ENCODE assay signal across 8 cellular contexts in the genomic region with DNA sequence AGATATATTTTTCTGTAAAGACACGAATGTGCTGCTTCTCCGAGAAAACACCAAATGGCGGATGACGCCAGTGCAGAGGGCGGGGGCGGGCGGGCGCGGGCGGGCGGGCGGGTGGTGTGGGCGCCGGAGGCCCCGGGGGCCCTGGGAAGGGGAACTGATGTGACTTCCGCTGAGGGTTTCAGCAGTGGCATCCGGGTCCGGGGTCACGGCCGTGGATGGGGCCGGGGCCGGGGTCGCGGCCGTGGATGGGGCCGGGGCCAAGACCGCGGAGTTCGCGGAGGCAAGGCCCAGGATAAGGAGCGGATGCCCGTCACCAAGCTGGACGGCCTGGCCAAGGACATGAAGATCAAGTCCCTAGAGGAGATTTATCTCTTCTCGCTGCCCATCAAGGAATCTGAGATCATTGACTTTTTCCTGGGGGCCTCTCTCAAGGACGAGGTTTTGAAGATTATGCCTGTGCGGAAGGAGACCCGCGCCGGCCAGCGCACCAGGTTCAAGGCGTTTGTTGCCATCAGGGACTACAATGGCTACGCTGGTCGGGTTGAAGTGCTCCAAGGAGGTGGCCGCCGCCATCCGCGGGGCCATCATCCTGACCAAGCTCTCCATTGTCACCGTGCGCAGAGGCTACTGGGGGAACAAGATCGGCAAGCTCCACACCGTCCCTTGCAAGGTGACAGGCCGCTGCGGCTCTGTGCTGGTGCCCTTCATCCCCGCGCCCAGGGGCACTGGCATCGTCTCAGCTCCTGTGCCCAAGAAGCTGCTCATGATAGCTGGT. TPM values are rescaled to one million over a fixed set of nuclear protein-coding genes. Genes with fewer than 3 reads are reported as not detected.
DNase-seq lines count a peak whose midpoint lies in the region; ATAC-seq, FAIRE-seq and TF ChIP-seq lines count a peak whose summit lies in the region.

No MANE protein-coding gene starts in this region.

- peak overlapping the region; percentile 72 for H3K4me2 ChIP-seq in osteoblast (ENCODE audit: insufficient read depth, low read length)

- peak overlapping the region; percentile 58 for H3K4me3 ChIP-seq in fibroblast of the aortic adventitia (ENCODE audit: low read depth, low read length)
- H3K4me3 ChIP-seq in osteoblast (ENCODE audit: insufficient read depth, low read length): peak overlapping the region; percentile 72

- no peaks in the 10 kb centered on the region for H3K27me3 ChIP-seq in osteoblast (ENCODE audit: insufficient read depth, low read length)

- H3K27ac ChIP-seq in osteoblast (ENCODE audit: low read depth, low read length): peak overlapping the region; percentile 63

- no peaks in the 10 kb centered on the region for H3K79me2 ChIP-seq in osteoblast (ENCODE audit: insufficient read depth, low read length)

- peak; percentile 68 for DNase-seq in ELF-1 (ENCODE audit: low read depth, low spot score)
- DNase-seq in NCI-H1105 treated with DMSO at 0.1 percent for 48 hours (lab: John Stamatoyannopoulos, UW): peak; percentile 50
- peak; percentile 49 to 66 for DNase-seq in activated T-cell treated with anti-CD3 and anti-CD28 coated beads, Interleukin-2, amount 50 U/mL, for 48 hours
- peak; percentile 34 for DNase-seq in fibroblast of the aortic adventitia (ENCODE audit: low read depth)
- DNase-seq in osteoblast (ENCODE audit: insufficient read length, low spot score, missing footprints): no peak
- no peak for DNase-seq in superior temporal gyrus (ENCODE audit: extremely low spot score)
- DNase-seq in RCC 7860 (ENCODE audit: low spot score): no peak

- H3K36me3 ChIP-seq in osteoblast (ENCODE audit: insufficient read depth, low read length): no peaks in the 10 kb centered on the region

- no peaks in the 10 kb centered on the region for H3K4me1 ChIP-seq in osteoblast (ENCODE audit: insufficient read depth, low read length)

- H2AFZ ChIP-seq in osteoblast (ENCODE audit: low read length): peak overlapping the region; percentile 83

- no peak for FAIRE-seq in RCC 7860 (lab: Jason Lieb, UNC)

- no peak for TF ChIP-seq CTCF in fibroblast of the aortic adventitia (IDR thresholded peaks at IDR 0.05; ENCODE audit: insufficient read depth, low read length)
- no peak for TF ChIP-seq CTCF in osteoblast (IDR thresholded peaks at IDR 0.05; ENCODE audit: extremely low read depth, low read depth, low read length)

- peak; percentile 74 for ATAC-seq in GM21576 (IDR thresholded peaks at IDR 0.05; ENCODE audit: unreplicated experiment)

- no peaks in the 10 kb centered on the region for H3K9me3 ChIP-seq in osteoblast (ENCODE audit: low read depth, low read length)

- H4K20me1 ChIP-seq in osteoblast (ENCODE audit: insufficient read depth, low read length): no peaks in the 10 kb centered on the region

RNA-seq across cellular contexts. Expression of a gene that starts 20.3 kb away (rescaled TPM):
- total RNA-seq in fibroblast of the aortic adventitia (ENCODE audit: low replicate concordance) (2.9 and 116 TPM in 2 replicates), osteoblast (2.5 and 2.7 TPM in 2 replicates)

RNA-seq across cellular contexts. Expression of a gene that starts 41.2 kb away (rescaled TPM):
- total RNA-seq in fibroblast of the aortic adventitia (ENCODE audit: low replicate concordance) (34.8 and 48.0 TPM in 2 replicates), osteoblast (23.6 and 25.7 TPM in 2 replicates)

Comparison
In these comparisons a context has a peak if more than half of its experiments do, and no peak if none do; other contexts are left out.
1. DNase-seq: peak in ELF-1 (single experiment), NCI-H1105 treated with DMSO at 0.1 percent for 48 hours (single experiment), activated T-cell treated with anti-CD3 and anti-CD28 coated beads, Interleukin-2, amount 50 U/mL, for 48 hours (2 of 2) and fibroblast of the aortic adventitia (single experiment); none in osteoblast (single experiment), superior temporal gyrus (single experiment) and RCC 7860 (single experiment).